ENCODE assay signal across 30 cellular contexts in genomic region chr1:40409467-40409866, GRCh38. TPM values are rescaled to one million over a fixed set of nuclear protein-coding genes. Genes with fewer than 3 reads are reported as not detected.
DNase-seq lines count a peak whose midpoint lies in the region; ATAC-seq, FAIRE-seq and TF ChIP-seq lines count a peak whose summit lies in the region.
"Had no signal": no experiment of that assay in that cellular context is flagged by ENCODE, and none has a peak within 500 bp of the region (broad histone marks: within the 10 kb centered on the region; RNA-seq: fewer than 3 reads in every experiment).

No MANE protein-coding gene starts in this region.

- H3K18ac ChIP-seq in H1 (ENCODE audit: extremely low read depth, low read length), result no peak overlapping the region

- no peaks in the 10 kb centered on the region for H3K23me2 ChIP-seq in H1 (ENCODE audit: low read depth, low read length)

- H3K9ac ChIP-seq in NT2/D1 (ENCODE audit: insufficient read length, low read depth), result no peak overlapping the region
- no peak overlapping the region for H3K9ac ChIP-seq in H1 (replicated peaks in 1 of 4; ENCODE audit: extremely low read depth in 1 of 4, low read depth in 3 of 4, low read length in 3 of 4)
- H3K9ac ChIP-seq: SK-N-SH had no signal

- H3K79me2 ChIP-seq in H1 (ENCODE audit: control insufficient read depth in 1 of 2, insufficient read depth in 2 of 2, low read length in 2 of 2), result no peaks in the 10 kb centered on the region

- no peak overlapping the region for H2BK15ac ChIP-seq in H1 (ENCODE audit: low read length)

- no peak overlapping the region for H3K4ac ChIP-seq in H1 (replicated peaks; ENCODE audit: insufficient read length, low read depth, low read length)

- H3K4me3 Mint-ChIP-seq in activated T-cell treated with anti-CD3 and anti-CD28 coated beads, Interleukin-2, amount 50 U/mL, for 72 hours, result no peak overlapping the region
- H3K4me3 Mint-ChIP-seq: IgD-negative memory B cell had no signal

- no peak for DNase-seq in activated T-cell treated with anti-CD3 and anti-CD28 coated beads, Interleukin-2, amount 50 U/mL, for 72 hours
- no peak for DNase-seq in activated T-cell treated with anti-CD3 and anti-CD28 coated beads, Interleukin-2, amount 50 U/mL, for 1 hour
- DNase-seq in NT2/D1 (ENCODE audit: low read depth, low spot score) (peak; percentile 22), H1 (ENCODE audit: low read depth in 1 of 2, low spot score in 2 of 2) (no peak), pons (ENCODE audit: low spot score) (peak; percentile 80), amygdala (lab: John Stamatoyannopoulos, UW) (no peak)
- DNase-seq in activated effector memory CD4-positive, alpha-beta T cell treated with Interleukin-2 at 50 U/mL for 16 hours, result no peak
- DNase-seq: activated CD4-positive, alpha-beta T cell treated with anti-CD3 and anti-CD28 coated beads, Interleukin-2, amount 50 U/mL, for 48 hours; activated CD4-positive, CD25-positive, alpha-beta regulatory T cell treated with anti-CD3 and anti-CD28 coated beads, Interleukin-2, amount 50 U/mL, for 72 hours; activated CD8-positive, alpha-beta memory T cell treated with anti-CD3 and anti-CD28 coated beads, Interleukin-2, amount 50 U/mL, for 4 hours; anterior cingulate cortex; Calu3; NCI-H1436 treated with DMSO at 0.1 percent for 48 hours; NCI-H2081 treated with DMSO at 0.1 percent for 48 hours; NCI-H226; NCI-H526 treated with DMSO at 0.1 percent for 48 hours; SK-N-SH; stimulated activated CD4-positive, alpha-beta T cell treated with anti-CD3 and anti-CD28 coated beads, Interleukin-12 subunit alpha, Interleukin-12 subunit beta, amount 100 ng/mL, for 4 hours; stimulated activated CD4-positive, alpha-beta T cell treated with anti-CD3 and anti-CD28 coated beads, Interleukin-2, amount 100 ng/mL, for 48 hours; T-helper 17 cell had no signal

- no peak overlapping the region for H3K56ac ChIP-seq in H1 (replicated peaks; ENCODE audit: insufficient read length, low read depth, low read length)

- H3K36me3 ChIP-seq in NT2/D1 (ENCODE audit: insufficient read depth, insufficient read length, low read length) (peaks cover 3% of the 10 kb centered on the region), H1 (ENCODE audit: control insufficient read depth in 2 of 4, insufficient read depth in 4 of 4, low read length in 3 of 4) (no peaks in the 10 kb centered on the region; a peak in 1 of 8 replicates)
- H3K36me3 ChIP-seq: breast epithelium, prostate gland had no signal

- H3K36me3 Mint-ChIP-seq in activated T-cell treated with anti-CD3 and anti-CD28 coated beads, Interleukin-2, amount 50 U/mL, for 72 hours (ENCODE audit: insufficient read depth in 2 of 2), result peaks cover 31 to 61% of the 10 kb centered on the region in 2 donors
- H3K36me3 Mint-ChIP-seq: IgD-negative memory B cell had no signal

- no peak for TF ChIP-seq EP300 in H1 (IDR thresholded peaks at IDR 0.05; ENCODE audit: borderline replicate concordance in 1 of 2, low read depth in 2 of 2, low read length in 2 of 2)

- no peaks in the 10 kb centered on the region for H3K9me3 Mint-ChIP-seq in activated T-cell treated with anti-CD3 and anti-CD28 coated beads, Interleukin-2, amount 50 U/mL, for 72 hours
- H3K9me3 Mint-ChIP-seq: IgD-negative memory B cell had no signal

- WGBS in H1 (ENCODE audit: extremely low coverage in 1 of 2, insufficient coverage in 1 of 2, insufficient read length in 1 of 2, insufficient replicate concordance in 2 of 2, low coverage in 1 of 2, low lambda C conversion rate in 2 of 2, missing lambda C conversion rate in 1 of 2), 2 experiments, result 65% methylated on average over 4 of the region's 4 CpGs; no CpG with 5 or more reads in 1 of the 2 experiments

- peak overlapping the region; percentile 66; the same call in 1 of the 2 replicates for H2AFZ ChIP-seq in H1 (ENCODE audit: low read length)

- H3K4me1 ChIP-seq in NT2/D1 (ENCODE audit: insufficient read depth, insufficient read length) (peaks cover 2% of the 10 kb centered on the region), H1 (replicated peaks in 1 of 4; ENCODE audit: control insufficient read depth in 3 of 4, insufficient read depth in 4 of 4, low read length in 3 of 4) (peaks cover 0 to 6% (median 1%) of the 10 kb centered on the region in 4 experiments; a peak in 2 of 7 replicates)
- H3K4me1 ChIP-seq: prostate gland had no signal

- H4K20me1 ChIP-seq in H1 (replicated peaks in 1 of 2; ENCODE audit: control insufficient read depth in 1 of 2, insufficient read depth in 2 of 2, low read length in 2 of 2), result no peaks in the 10 kb centered on the region

- no peak overlapping the region for H4K5ac ChIP-seq in H1 (ENCODE audit: insufficient read length, low read depth, low read length)

- no peak overlapping the region for H2BK20ac ChIP-seq in H1 (ENCODE audit: low read length)

- FAIRE-seq in H1 (lab: Jason Lieb, UNC), result no peak
- FAIRE-seq: islet of Langerhans had no signal

- H3K9me3 ChIP-seq in NT2/D1 (ENCODE audit: insufficient read depth, low read length) (no peaks in the 10 kb centered on the region), H1 (ENCODE audit: insufficient read depth in 2 of 2, low read depth in 1 of 2, low read length in 1 of 2) (no peaks in the 10 kb centered on the region)
- H3K9me3 ChIP-seq: breast epithelium, gastroesophageal sphincter, prostate gland, SK-N-SH, suprapubic skin had no signal

- H2BK5ac ChIP-seq in H1 (ENCODE audit: low read depth, low read length), result no peak overlapping the region

- H4K8ac ChIP-seq in H1 (ENCODE audit: extremely low read depth, insufficient read depth, low read length), result no peak overlapping the region

- no peaks in the 10 kb centered on the region for H3K27me3 Mint-ChIP-seq in activated T-cell treated with anti-CD3 and anti-CD28 coated beads, Interleukin-2, amount 50 U/mL, for 72 hours (ENCODE audit: low read depth)
- H3K27me3 Mint-ChIP-seq: IgD-negative memory B cell, T-helper 17 cell had no signal

- H2BK120ac ChIP-seq in H1 (replicated peaks; ENCODE audit: low read depth, low read length), result no peak overlapping the region

- H4K91ac ChIP-seq in H1 (replicated peaks; ENCODE audit: insufficient read length, low read length), result no peak overlapping the region

- H3K14ac ChIP-seq in H1 (ENCODE audit: insufficient read length), result no peak overlapping the region

- peaks cover 45% of the 10 kb centered on the region for H3K4me1 Mint-ChIP-seq in activated T-cell treated with anti-CD3 and anti-CD28 coated beads, Interleukin-2, amount 50 U/mL, for 72 hours (ENCODE audit: low read depth)

- no peaks in the 10 kb centered on the region for H3K27me3 ChIP-seq in NT2/D1 (ENCODE audit: insufficient read depth, insufficient read length)
- H3K27me3 ChIP-seq in H1 (replicated peaks in 1 of 4; ENCODE audit: control insufficient read depth in 3 of 4, extremely low read depth in 1 of 4, insufficient read depth in 3 of 4, low read length in 3 of 4), result no peaks in the 10 kb centered on the region
- H3K27me3 ChIP-seq: breast epithelium, gastroesophageal sphincter, suprapubic skin had no signal

- no peak for TF ChIP-seq RAD21 in H1 (IDR thresholded peaks at IDR 0.05 in 1 of 2, conservative IDR thresholded peaks at IDR 0.05 in 1 of 2; ENCODE audit: low read depth in 2 of 2, low read length in 2 of 2)

- TF ChIP-seq CTCF in H1 (IDR thresholded peaks at IDR 0.05; ENCODE audit: control extremely low read depth in 1 of 3, insufficient read depth in 1 of 3, low read depth in 1 of 3, low read length in 3 of 3), result no peak

- CTCF ChIA-PET in H1 (lab: Charles Lee; ENCODE audit: partially characterized antibody), result no interaction called here

- POLR2A ChIA-PET in H1 (lab: Charles Lee; ENCODE audit: partially characterized antibody), result interaction anchor here (0.7 kb wide), 1 partner anchor 52 kb away, joined by 3 read pairs; no protein-coding TSS in a partner anchor

- H3K79me1 ChIP-seq in H1 (ENCODE audit: low read depth, low read length), result no peaks in the 10 kb centered on the region

- peak overlapping the region; percentile 16 to 22; a peak in 1 of 4 replicates for H3K4me2 ChIP-seq in H1 (ENCODE audit: insufficient read depth in 1 of 2, low read depth in 2 of 2, low read length in 2 of 2)
- H3K4me2 ChIP-seq: SK-N-SH had no signal

- H3K23ac ChIP-seq in H1 (ENCODE audit: insufficient read length), result no peak overlapping the region

- H3K27ac Mint-ChIP-seq in activated T-cell treated with anti-CD3 and anti-CD28 coated beads, Interleukin-2, amount 50 U/mL, for 72 hours, result peak overlapping the region; percentile 63

- no peak overlapping the region for H2BK12ac ChIP-seq in H1 (ENCODE audit: low read depth, low read length)

- H3K4me3 ChIP-seq in NT2/D1 (ENCODE audit: insufficient read length, low read depth) (no peak overlapping the region), H1 (ENCODE audit: extremely low read depth in 1 of 4, insufficient read depth in 2 of 4, low read depth in 3 of 4, low read length in 4 of 4) (no peak overlapping the region)
- H3K4me3 ChIP-seq: breast epithelium, gastroesophageal sphincter, prostate gland, suprapubic skin had no signal

- no peak overlapping the region for H2AK5ac ChIP-seq in H1 (ENCODE audit: low read depth, low read length)

- no peak for TF ChIP-seq POLR2A in H1 (IDR thresholded peaks at IDR 0.05; ENCODE audit: control extremely low read depth in 1 of 2, low read depth in 2 of 2, low read length in 2 of 2)

- ATAC-seq in activated T-cell treated with anti-CD3 and anti-CD28 coated beads, Interleukin-2, amount 50 U/mL, for 72 hours (replicated peaks in 1 of 2), result no peak
- no peak for ATAC-seq in GM21786 (IDR thresholded peaks at IDR 0.05; ENCODE audit: unreplicated experiment)
- ATAC-seq: gastroesophageal sphincter, left lobe of liver, Right ventricle myocardium inferior, sciatic nerve, T-helper 17 cell had no signal

- no peak overlapping the region for H3K27ac ChIP-seq in H1 (ENCODE audit: low read depth, low read length)
- H3K27ac ChIP-seq: breast epithelium, gastroesophageal sphincter, prostate gland, suprapubic skin had no signal

RNA-seq across cellular contexts. Expression of gene SMAP2, which starts 35.9 kb away (rescaled TPM):
- 100 to 1,000 TPM; 487 to 586 TPM for total RNA-seq in activated T-cell treated with anti-CD3 and anti-CD28 coated beads, Interleukin-2, amount 50 U/mL, for 72 hours
- 5.0 and 5.5 TPM in 2 replicates for total RNA-seq in H1 (2021; fragmentation: NEBNext Ultra II Directional; extraction: Animal tissue kit (Norgen Biotek cat#: 25700))
- polyA plus RNA-seq in H1 (2011; rRNA removed), result 3.9 and 4.3 TPM in 2 replicates
- polyA plus RNA-seq in H1 (2011; cell fraction: cytosol; rRNA removed), result 4.2 TPM
- polyA plus RNA-seq in H1 (2011; cell fraction: nucleus; rRNA removed), result 2.7 TPM
- 4.5 to 6.2 TPM (median 5.6 TPM) in 4 replicates for polyA plus RNA-seq in H1 (2012, experiment 1 of 2)
- 5.7 TPM for polyA plus RNA-seq in H1 (2012, experiment 2 of 2)
- polyA plus RNA-seq in H1 (2013, experiment 1 of 2), result 5.9 TPM
- polyA plus RNA-seq in H1 (2013, experiment 2 of 2), result 4.7 TPM
- 6.1 and 8.1 TPM in 2 replicates for polyA minus RNA-seq in H1 (2011; rRNA and poly(A)+ RNA removed)
- polyA minus RNA-seq in H1 (2011; cell fraction: cytosol; rRNA and poly(A)+ RNA removed), result 2.4 TPM
- polyA minus RNA-seq in H1 (2011; cell fraction: nucleus; rRNA and poly(A)+ RNA removed), result 2.5 TPM

RNA-seq across cellular contexts. Expression of gene ZFP69B, which starts 40.8 kb away (rescaled TPM):
- total RNA-seq in activated T-cell treated with anti-CD3 and anti-CD28 coated beads, Interleukin-2, amount 50 U/mL, for 72 hours, result 1 to 10 TPM; 7.4 to 7.9 TPM
- total RNA-seq in H1 (2021; fragmentation: NEBNext Ultra II Directional; extraction: Animal tissue kit (Norgen Biotek cat#: 25700)), result 6.3 and 8.2 TPM in 2 replicates
- polyA plus RNA-seq in H1 (2011; rRNA removed), result 1.4 and 1.7 TPM in 2 replicates
- polyA plus RNA-seq in H1 (2011; cell fraction: cytosol; rRNA removed), result 3.0 TPM
- 2.0 TPM for polyA plus RNA-seq in H1 (2011; cell fraction: nucleus; rRNA removed)
- 3.7 to 5.2 TPM (median 4.3 TPM) in 4 replicates for polyA plus RNA-seq in H1 (2012, experiment 1 of 2)
- 0.30 TPM for polyA plus RNA-seq in H1 (2012, experiment 2 of 2)
- polyA plus RNA-seq in H1 (2013, experiment 1 of 2), result 3.9 TPM
- polyA plus RNA-seq in H1 (2013, experiment 2 of 2), result 3.5 TPM
- 6.5 and 7.7 TPM in 2 replicates for polyA minus RNA-seq in H1 (2011; rRNA and poly(A)+ RNA removed)
- 4.8 TPM for polyA minus RNA-seq in H1 (2011; cell fraction: cytosol; rRNA and poly(A)+ RNA removed)
- 8.0 TPM for polyA minus RNA-seq in H1 (2011; cell fraction: nucleus; rRNA and poly(A)+ RNA removed)

Comparison
In these comparisons a context has a peak if more than half of its experiments do, and no peak if none do; other contexts are left out.
1. DNase-seq: peak in NT2/D1 (single experiment) and pons (single experiment); none in activated T-cell treated with anti-CD3 and anti-CD28 coated beads, Interleukin-2, amount 50 U/mL, for 72 hours (0 of 2), activated T-cell treated with anti-CD3 and anti-CD28 coated beads, Interleukin-2, amount 50 U/mL, for 1 hour (single experiment), H1 (0 of 2), activated effector memory CD4-positive, alpha-beta T cell treated with Interleukin-2 at 50 U/mL for 16 hours (single experiment) and amygdala (0 of 56).
2. RNA of gene SMAP2, which starts 35.9 kb away (total RNA-seq): 487 to 586 TPM in activated T-cell treated with anti-CD3 and anti-CD28 coated beads, Interleukin-2, amount 50 U/mL, for 72 hours; 5.0 to 5.5 TPM in H1; every median in the first group is over 10 times any median in the second.